11 cellular contexts compared by ENCODE assay signal in the genomic region with DNA sequence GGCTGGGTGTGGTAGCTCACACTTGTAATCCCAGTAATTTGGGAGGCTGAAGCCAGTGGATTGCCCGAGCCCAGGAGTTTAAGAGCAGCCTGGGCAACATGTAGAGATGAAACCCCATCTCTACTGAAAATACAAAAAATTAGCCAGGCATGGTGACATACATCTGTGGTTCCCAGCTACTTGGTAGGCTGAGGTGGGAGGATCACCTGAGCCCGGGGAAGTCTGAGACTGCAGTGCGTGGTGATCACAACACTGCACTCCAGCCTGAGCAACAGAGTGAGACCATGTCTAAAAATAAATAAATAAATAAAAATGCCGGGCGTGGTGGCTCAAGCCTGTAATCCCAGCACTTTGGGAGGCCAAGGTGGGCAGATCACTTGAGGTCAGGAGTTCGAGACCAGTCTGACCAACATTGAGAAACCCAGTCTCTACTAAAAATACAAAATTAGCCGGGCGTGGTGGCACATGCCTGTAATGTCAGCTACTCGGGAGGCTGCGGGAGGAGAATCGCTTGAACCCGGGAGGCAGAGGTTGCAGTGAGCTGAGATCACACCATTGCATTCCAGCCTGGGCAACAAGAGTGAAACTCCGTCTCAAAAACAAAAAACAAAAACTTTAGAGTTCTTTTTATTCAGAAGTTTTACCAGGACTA. TPM values are rescaled to one million over a fixed set of nuclear protein-coding genes. Genes with fewer than 3 reads are reported as not detected.
A peak's percentile ranks its signal among the peaks of the same experiment; 100 is the strongest.
DNase-seq lines count a peak whose midpoint lies in the region; ATAC-seq, FAIRE-seq and TF ChIP-seq lines count a peak whose summit lies in the region.
"Not testable (repeated sequence)": the region's sequence is repeated elsewhere in the genome, so short reads cannot be mapped to it uniquely, and the experiment has no call there.
"Had no signal": no experiment of that assay in that cellular context is flagged by ENCODE, and none has a peak within 500 bp of the region (broad histone marks: within the 10 kb centered on the region; RNA-seq: fewer than 3 reads in every experiment).

No MANE protein-coding gene starts in this region.

- H4K20me1 ChIP-seq in GM23248 (ENCODE audit: insufficient read depth); PC-3 (ENCODE audit: low read length); K562 (replicated peaks; ENCODE audit: control insufficient read depth, insufficient read depth, low read length): not testable (repeated sequence)

- TF ChIP-seq CTCF in PC-3 (conservative IDR thresholded peaks at IDR 0.05; ENCODE audit: low read depth, low read length); K562 (IDR thresholded peaks at IDR 0.05 in 2 of 3, conservative IDR thresholded peaks at IDR 0.05 in 1 of 3; ENCODE audit: insufficient read depth in 2 of 3, low read depth in 1 of 3, low read length in 3 of 3): not testable (repeated sequence)

- WGBS in GM23248 (ENCODE audit: low coverage in 1 of 2, low lambda C conversion rate in 2 of 2, missing lambda C conversion rate in 2 of 2), 2 experiments, result 86% methylated on average over 13 of the region's 13 CpGs
- 57% methylated on average over 13 of the region's 13 CpGs for WGBS in K562 (ENCODE audit: insufficient coverage, low coverage, missing lambda C conversion rate)

- peaks cover 12% of the 10 kb centered on the region; the same call in 1 of the 2 replicates for H3F3A ChIP-seq in GM23248 (ENCODE audit: insufficient read depth)
- not testable (repeated sequence) for H3F3A ChIP-seq in PC-3 (ENCODE audit: low read length, unreplicated experiment)

- not testable (repeated sequence) for H2AFZ ChIP-seq in GM23248; PC-3 (ENCODE audit: low read length); K562 (ENCODE audit: low read depth, low read length)

- TF ChIP-seq EP300 in K562 (IDR thresholded peaks at IDR 0.05; ENCODE audit: low read length), result not testable (repeated sequence)

- FAIRE-seq in GM18507 (lab: Jason Lieb, UNC), result peak; percentile 81
- FAIRE-seq in K562 (lab: Jason Lieb, UNC), result not testable (repeated sequence)

- H3K27me3 ChIP-seq in GM23248 (replicated peaks; ENCODE audit: insufficient read depth); PC-3 (ENCODE audit: low read length); K562 (ENCODE audit: control insufficient read depth in 2 of 2, insufficient read depth in 2 of 2, low read length in 2 of 2): not testable (repeated sequence)

- not testable (repeated sequence) for H3K36me3 ChIP-seq in GM23248 (ENCODE audit: low read depth); PC-3 (ENCODE audit: low read depth, low read length); K562 (ENCODE audit: control insufficient read depth, insufficient read depth, low read length)

- in situ Hi-C loops in GM23248 (cut with MboI); K562 (cut with MboI): not testable (repeated sequence)

- H3K9ac ChIP-seq in GM23248; PC-3 (ENCODE audit: low read length); K562 (ENCODE audit: insufficient read depth in 1 of 2, low read depth in 2 of 2, low read length in 2 of 2): not testable (repeated sequence)

- not testable (repeated sequence) for TF ChIP-seq POLR2A in K562 (conservative IDR thresholded peaks at IDR 0.05)

- not testable (repeated sequence) for H3K9me2 ChIP-seq in GM23248 (ENCODE audit: insufficient read depth); PC-3 (replicated peaks; ENCODE audit: low read length)

- H3K4me1 ChIP-seq in GM23248 (ENCODE audit: insufficient read depth) (peaks cover 13% of the 10 kb centered on the region; the same call in 1 of the 2 replicates), PC-3 (ENCODE audit: insufficient read depth, low read length) (peaks cover 13% of the 10 kb centered on the region), K562 (replicated peaks in 1 of 2; ENCODE audit: control insufficient read depth in 2 of 2, insufficient read depth in 2 of 2, low read length in 2 of 2) (peaks cover 46 to 49% of the 10 kb centered on the region in 2 experiments)

- not testable (repeated sequence) for H3K27ac ChIP-seq in GM23248; PC-3 (ENCODE audit: low read length); K562 (ENCODE audit: extremely low read depth, low read depth, low read length)

- H3K4me2 ChIP-seq in GM23248 (ENCODE audit: unreplicated experiment) (peak overlapping the region; percentile 37), PC-3 (ENCODE audit: low read length) (peak overlapping the region; percentile 58)
- not testable (repeated sequence) for H3K4me2 ChIP-seq in K562 (ENCODE audit: insufficient read depth, low read length)

- ATAC-seq in GM19467 (IDR thresholded peaks at IDR 0.05; ENCODE audit: unreplicated experiment), result peak; percentile 41
- peak; percentile 35 for ATAC-seq in HG03025 (IDR thresholded peaks at IDR 0.05; ENCODE audit: low FRiP score, unreplicated experiment)
- ATAC-seq in HG03432 (IDR thresholded peaks at IDR 0.05; ENCODE audit: unreplicated experiment), result peak; percentile 47
- ATAC-seq in PC-3, result not testable (repeated sequence)
- 0 out of 3 replicates have a peak, but pooled peaks have one; percentile 10 for ATAC-seq in K562

- not testable (repeated sequence) for BruUV-seq in PC-3 (replicated peaks; lab: Mats Ljungman, UMichigan); K562 (replicated peaks; lab: Mats Ljungman, UMichigan)

- CTCF ChIA-PET in PC-3 (lab: Charles Lee); K562 (lab: Yijun Ruan, JAX; ENCODE audit: low intra/inter-chr PET ratio): not testable (repeated sequence)

- H3K9me1 ChIP-seq in K562 (ENCODE audit: control insufficient read depth, insufficient read depth, low read length), result not testable (repeated sequence)

- DNase-seq in GM18507 (ENCODE audit: extremely low spot score, insufficient read length, low read depth); GM23248; PC-3; K562 (ENCODE audit: extremely low read depth in 1 of 4, low spot score in 3 of 4): not testable (repeated sequence)

- not testable (repeated sequence) for H3K4me3 ChIP-seq in GM23248; PC-3 (ENCODE audit: low read length); K562

- TF ChIP-seq RAD21 in K562 (CRISPR knock-in tag; conservative IDR thresholded peaks at IDR 0.05 in 1 of 2, IDR thresholded peaks at IDR 0.05 in 1 of 2), result not testable (repeated sequence)

- intact Hi-C loops in PC-3 (cut with micrococcal nuclease), result not testable (repeated sequence)
- intact Hi-C loops in K562 (cut with micrococcal nuclease), result loop anchor here (2.0 to 5.0 kb wide), 2 partner anchors 37 to 131 kb away; no protein-coding TSS in a partner anchor

- POLR2A ChIA-PET in PC-3 (lab: Charles Lee; ENCODE audit: unreplicated experiment), result not testable (repeated sequence)
- POLR2A ChIA-PET in K562 (lab: Yijun Ruan, JAX), result interaction anchor here (0.6 to 5.7 kb wide), 11 partner anchors 7 to 580 kb away, joined by 3 to 91 read pairs (median 3); no protein-coding TSS in a partner anchor

- H3K9me3 ChIP-seq in GM23248 (ENCODE audit: low read depth); PC-3 (ENCODE audit: low read length); K562 (replicated peaks; ENCODE audit: control insufficient read depth, insufficient read depth, low read depth, low read length): not testable (repeated sequence)

- not testable (repeated sequence) for H3K79me2 ChIP-seq in GM23248 (ENCODE audit: insufficient read depth); PC-3 (ENCODE audit: low read length); K562 (ENCODE audit: control insufficient read depth, insufficient read depth, low read length)

RNA-seq across cellular contexts. Expression of a gene that starts 20.6 kb away (rescaled TPM):
- total RNA-seq in GM23248 (2014; rRNA removed; shearing (Covaris generic)), result 21.8 and 26.8 TPM in 2 replicates
- 19.4 and 23.0 TPM in 2 replicates for polyA plus RNA-seq in GM23248 (2016; fragmentation: Nextera tagmentation; extraction: Ambion mirVana)
- total RNA-seq in PC-3 (2014; rRNA removed), result 53.5 and 74.9 TPM in 2 replicates
- total RNA-seq in K562 (2011; cell fraction: chromatin; rRNA removed; ENCODE audit: low replicate concordance), result 73.6 and 259 TPM in 2 replicates
- total RNA-seq in K562 (2011; cell fraction: nucleolus; rRNA removed), result 259 and 285 TPM in 2 replicates
- total RNA-seq in K562 (2011; cell fraction: nucleoplasm; rRNA removed), result 145 and 161 TPM in 2 replicates
- total RNA-seq in K562 (2014; rRNA removed), result 117 and 131 TPM in 2 replicates
- 11.8 and 17.2 TPM in 2 replicates for total RNA-seq in K562 (2014; rRNA removed; fragmentation: Illumina TruSeq; extraction: Trizol)
- total RNA-seq in K562 (2015; rRNA removed; fragmentation: Illumina TruSeq; extraction: Trizol), result 50.7 and 55.6 TPM in 2 replicates
- 92.8 and 102 TPM in 2 replicates for total RNA-seq in K562 (2021)
- polyA plus RNA-seq in K562 (2011; rRNA removed), result 48.3 and 113 TPM in 2 replicates
- polyA plus RNA-seq in K562 (2011; cell fraction: cytosol; rRNA removed), result 79.2 and 124 TPM in 2 replicates
- polyA plus RNA-seq in K562 (2011; cell fraction: nucleus; rRNA removed), result 514 and 538 TPM in 2 replicates
- 79.3 and 134 TPM in 2 replicates for polyA plus RNA-seq in K562 (2012)
- 30.8 and 57.5 TPM in 2 replicates for polyA plus RNA-seq in K562 (2014; fragmentation: Illumina TruSeq; extraction: Trizol)
- 1 to 10 TPM; 2.5 to 5.1 TPM for polyA plus RNA-seq in K562 (2014; fragmentation: Nextera tagmentation; extraction: Ambion mirVana)
- polyA plus RNA-seq in K562 (2014; rRNA removed), result 105 and 108 TPM in 2 replicates
- polyA minus RNA-seq in K562 (2011; rRNA and poly(A)+ RNA removed), result 15.8 and 16.2 TPM in 2 replicates
- 26.3 and 43.2 TPM in 2 replicates for polyA minus RNA-seq in K562 (2011; cell fraction: cytosol; rRNA and poly(A)+ RNA removed)
- polyA minus RNA-seq in K562 (2011; cell fraction: nucleus; rRNA and poly(A)+ RNA removed), result 54.1 and 78.2 TPM in 2 replicates

RNA-seq across cellular contexts. Expression of a gene that starts 23.2 kb away (rescaled TPM):
- not detected in 2 replicates for total RNA-seq in GM23248 (2014; rRNA removed; shearing (Covaris generic))
- polyA plus RNA-seq in GM23248 (2016; fragmentation: Nextera tagmentation; extraction: Ambion mirVana) (0.14 and 0.23 TPM in 2 replicates), K562 (2011; rRNA removed) (5.6 and 12.0 TPM in 2 replicates), K562 (2014; fragmentation: Illumina TruSeq; extraction: Trizol) (22.4 and 24.4 TPM in 2 replicates), K562 (2014; fragmentation: Nextera tagmentation; extraction: Ambion mirVana) (1 to 10 TPM; 3.5 to 3.7 TPM), K562 (2014; rRNA removed) (18.2 and 19.9 TPM in 2 replicates)
- total RNA-seq in PC-3 (2014; rRNA removed) (0.12 TPM in 1 of 2 replicates, not detected in the other), K562 (2014; rRNA removed) (22.2 and 27.1 TPM in 2 replicates), K562 (2014; rRNA removed; fragmentation: Illumina TruSeq; extraction: Trizol) (5.9 and 8.7 TPM in 2 replicates), K562 (2015; rRNA removed; fragmentation: Illumina TruSeq; extraction: Trizol) (17.1 and 18.9 TPM in 2 replicates), K562 (2021) (38.4 and 40.2 TPM in 2 replicates)
- total RNA-seq in K562 (2011; cell fraction: chromatin; rRNA removed; ENCODE audit: low replicate concordance), result 14.4 and 37.6 TPM in 2 replicates
- 36.7 and 39.3 TPM in 2 replicates for total RNA-seq in K562 (2011; cell fraction: nucleolus; rRNA removed)
- 23.4 and 24.7 TPM in 2 replicates for total RNA-seq in K562 (2011; cell fraction: nucleoplasm; rRNA removed)
- 10.7 and 17.1 TPM in 2 replicates for polyA plus RNA-seq in K562 (2011; cell fraction: cytosol; rRNA removed)
- polyA plus RNA-seq in K562 (2011; cell fraction: nucleus; rRNA removed), result 8.7 and 10.8 TPM in 2 replicates
- 23.2 and 39.4 TPM in 2 replicates for polyA plus RNA-seq in K562 (2012)
- polyA minus RNA-seq in K562 (2011; rRNA and poly(A)+ RNA removed), result 6.5 and 7.8 TPM in 2 replicates
- 14.6 and 16.9 TPM in 2 replicates for polyA minus RNA-seq in K562 (2011; cell fraction: cytosol; rRNA and poly(A)+ RNA removed)
- polyA minus RNA-seq in K562 (2011; cell fraction: nucleus; rRNA and poly(A)+ RNA removed), result 5.3 and 7.6 TPM in 2 replicates
- total RNA-seq: HepG2, osteocyte had no signal
- polyA plus RNA-seq: CD8-positive, alpha-beta memory T cell; HepG2; naive thymus-derived CD4-positive, alpha-beta T cell had no signal

RNA-seq across cellular contexts. Expression of a gene that starts 59.7 kb away (rescaled TPM):
- total RNA-seq in GM23248 (2014; rRNA removed; shearing (Covaris generic)), result 57.9 and 59.8 TPM in 2 replicates
- 48.0 and 49.6 TPM in 2 replicates for polyA plus RNA-seq in GM23248 (2016; fragmentation: Nextera tagmentation; extraction: Ambion mirVana)
- 97.8 and 101 TPM in 2 replicates for total RNA-seq in PC-3 (2014; rRNA removed)
- 133 and 181 TPM in 2 replicates for total RNA-seq in K562 (2011; cell fraction: chromatin; rRNA removed; ENCODE audit: low replicate concordance)
- 106 and 110 TPM in 2 replicates for total RNA-seq in K562 (2011; cell fraction: nucleolus; rRNA removed)
- total RNA-seq in K562 (2011; cell fraction: nucleoplasm; rRNA removed), result 88.2 and 107 TPM in 2 replicates
- 95.4 and 108 TPM in 2 replicates for total RNA-seq in K562 (2014; rRNA removed)
- total RNA-seq in K562 (2014; rRNA removed; fragmentation: Illumina TruSeq; extraction: Trizol), result 87.1 and 109 TPM in 2 replicates
- total RNA-seq in K562 (2015; rRNA removed; fragmentation: Illumina TruSeq; extraction: Trizol), result 79.6 and 82.9 TPM in 2 replicates
- 147 and 158 TPM in 2 replicates for total RNA-seq in K562 (2021)
- polyA plus RNA-seq in K562 (2011; rRNA removed), result 83.4 and 112 TPM in 2 replicates
- 74.2 and 81.7 TPM in 2 replicates for polyA plus RNA-seq in K562 (2011; cell fraction: cytosol; rRNA removed)
- polyA plus RNA-seq in K562 (2011; cell fraction: nucleus; rRNA removed), result 185 and 193 TPM in 2 replicates
- 74.5 and 123 TPM in 2 replicates for polyA plus RNA-seq in K562 (2012)
- 139 and 165 TPM in 2 replicates for polyA plus RNA-seq in K562 (2014; fragmentation: Illumina TruSeq; extraction: Trizol)
- polyA plus RNA-seq in K562 (2014; fragmentation: Nextera tagmentation; extraction: Ambion mirVana), result 10 to 100 TPM; 10.5 to 14.0 TPM
- 94.6 and 99.9 TPM in 2 replicates for polyA plus RNA-seq in K562 (2014; rRNA removed)
- polyA minus RNA-seq in K562 (2011; rRNA and poly(A)+ RNA removed), result 105 and 127 TPM in 2 replicates
- polyA minus RNA-seq in K562 (2011; cell fraction: cytosol; rRNA and poly(A)+ RNA removed), result 52.3 and 57.5 TPM in 2 replicates
- 38.1 and 91.4 TPM in 2 replicates for polyA minus RNA-seq in K562 (2011; cell fraction: nucleus; rRNA and poly(A)+ RNA removed)
